9 cellular contexts compared by ENCODE assay signal in genomic region chr3:69326821-69327433, GRCh38. TPM values are rescaled to one million over a fixed set of nuclear protein-coding genes. Genes with fewer than 3 reads are reported as not detected.
DNase-seq lines count a peak whose midpoint lies in the region; ATAC-seq lines count a peak whose summit lies in the region.
"Had no signal": no experiment of that assay in that cellular context is flagged by ENCODE, and none has a peak within 500 bp of the region (broad histone marks: within the 10 kb centered on the region; RNA-seq: fewer than 3 reads in every experiment).

No MANE protein-coding gene starts in this region.

- H3K4me3 Mint-ChIP-seq in activated CD8-positive, alpha-beta memory T cell treated with anti-CD3 and anti-CD28 coated beads, Interleukin-2, amount 10 ng/mL, durations not matched to agents 7 days and 5 days = peak overlapping the region; percentile 53
- H3K4me3 Mint-ChIP-seq in activated T-cell treated with anti-CD3 and anti-CD28 coated beads, Interleukin-2, amount 50 U/mL, for 24 hours = peak overlapping the region; percentile 62

- H3K4me3 ChIP-seq in skeletal muscle satellite cell (ENCODE audit: low read length) = peak overlapping the region; percentile 34
- H3K4me3 ChIP-seq: A549 had no signal

- no peaks in the 10 kb centered on the region for H3K27me3 Mint-ChIP-seq in activated CD8-positive, alpha-beta memory T cell treated with anti-CD3 and anti-CD28 coated beads, Interleukin-2, amount 10 ng/mL, durations not matched to agents 7 days and 5 days
- no peaks in the 10 kb centered on the region for H3K27me3 Mint-ChIP-seq in activated T-cell treated with anti-CD3 and anti-CD28 coated beads, Interleukin-2, amount 50 U/mL, for 24 hours

- peak; percentile 69 for DNase-seq in activated CD8-positive, alpha-beta memory T cell treated with anti-CD3 and anti-CD28 coated beads, Interleukin-2, amount 10 ng/mL, durations not matched to agents 7 days and 5 days
- DNase-seq in activated CD8-positive, alpha-beta memory T cell treated with anti-CD3 and anti-CD28 coated beads for 24 hours = no peak
- DNase-seq in activated T-cell treated with anti-CD3 and anti-CD28 coated beads, Interleukin-2, amount 50 U/mL, for 24 hours = peak; percentile 55
- no peak for DNase-seq in NCI-H2196 treated with DMSO at 0.1 percent for 48 hours (lab: John Stamatoyannopoulos, UW; ENCODE audit: unreplicated experiment)
- DNase-seq in HT-29 (ENCODE audit: low spot score) = no peak
- no peak for DNase-seq in ACHN

- in situ Hi-C loops in ACHN (cut with HindIII; ENCODE audit: low pct_ligation_motif_present, low pct_unique_long_range_greater_than_20kb, low sequenced_read_pairs) = no loop called here

- no peaks in the 10 kb centered on the region for H3K36me3 ChIP-seq in skeletal muscle satellite cell (ENCODE audit: insufficient read depth, low read length)

- peak overlapping the region; percentile 81 for H3K27ac Mint-ChIP-seq in activated CD8-positive, alpha-beta memory T cell treated with anti-CD3 and anti-CD28 coated beads, Interleukin-2, amount 10 ng/mL, durations not matched to agents 7 days and 5 days
- peak overlapping the region; percentile 90 for H3K27ac Mint-ChIP-seq in activated T-cell treated with anti-CD3 and anti-CD28 coated beads, Interleukin-2, amount 50 U/mL, for 24 hours

- no peaks in the 10 kb centered on the region for H3K36me3 Mint-ChIP-seq in activated CD8-positive, alpha-beta memory T cell treated with anti-CD3 and anti-CD28 coated beads, Interleukin-2, amount 10 ng/mL, durations not matched to agents 7 days and 5 days
- no peaks in the 10 kb centered on the region for H3K36me3 Mint-ChIP-seq in activated T-cell treated with anti-CD3 and anti-CD28 coated beads, Interleukin-2, amount 50 U/mL, for 24 hours (ENCODE audit: low read depth)

- ATAC-seq in activated CD8-positive, alpha-beta memory T cell treated with anti-CD3 and anti-CD28 coated beads, Interleukin-2, amount 10 ng/mL, durations not matched to agents 7 days and 5 days = peak; percentile 88
- peak; percentile 85 for ATAC-seq in HG03108 (IDR thresholded peaks at IDR 0.05; ENCODE audit: unreplicated experiment)
- ATAC-seq: A549 had no signal

- H3K4me1 Mint-ChIP-seq in activated CD8-positive, alpha-beta memory T cell treated with anti-CD3 and anti-CD28 coated beads, Interleukin-2, amount 10 ng/mL, durations not matched to agents 7 days and 5 days = peaks cover 28% of the 10 kb centered on the region
- H3K4me1 Mint-ChIP-seq in activated T-cell treated with anti-CD3 and anti-CD28 coated beads, Interleukin-2, amount 50 U/mL, for 24 hours (ENCODE audit: low read depth) = peaks cover 45% of the 10 kb centered on the region

- H3K27me3 ChIP-seq in skeletal muscle satellite cell (ENCODE audit: control insufficient read depth, insufficient read depth, low read length) = no peaks in the 10 kb centered on the region

- peak overlapping the region; percentile 42 for H3K9ac ChIP-seq in skeletal muscle satellite cell (ENCODE audit: low read depth, low read length)

- H3K4me1 ChIP-seq in skeletal muscle satellite cell (ENCODE audit: control insufficient read depth, insufficient read depth, low read length) = peaks cover 11% of the 10 kb centered on the region
- H3K4me1 ChIP-seq: A549 had no signal

- H3K4me2 ChIP-seq in skeletal muscle satellite cell (ENCODE audit: low read length) = peak overlapping the region; percentile 67
- H3K4me2 ChIP-seq: A549 had no signal

- no peaks in the 10 kb centered on the region for H3K9me3 ChIP-seq in skeletal muscle satellite cell (replicated peaks; ENCODE audit: low read length)
- H3K9me3 ChIP-seq: A549 had no signal

- CTCF ChIA-PET in activated CD8-positive, alpha-beta memory T cell treated with anti-CD3 and anti-CD28 coated beads, Interleukin-2, amount 10 ng/mL, durations not matched to agents 7 days and 5 days (lab: Charles Lee) = interaction anchor here (0.6 to 2.1 kb wide), 10 partner anchors 9 to 243 kb away, joined by 3 to 9 read pairs (median 4); no protein-coding TSS in a partner anchor

- H3K9me3 Mint-ChIP-seq in activated CD8-positive, alpha-beta memory T cell treated with anti-CD3 and anti-CD28 coated beads, Interleukin-2, amount 10 ng/mL, durations not matched to agents 7 days and 5 days (ENCODE audit: low read depth) = no peaks in the 10 kb centered on the region
- peaks cover 3% of the 10 kb centered on the region for H3K9me3 Mint-ChIP-seq in activated T-cell treated with anti-CD3 and anti-CD28 coated beads, Interleukin-2, amount 50 U/mL, for 24 hours

RNA-seq across cellular contexts. Expression of gene FRMD4B, which starts 59.0 kb away (rescaled TPM):
- 10 to 100 TPM; 55.8 to 68.2 TPM for total RNA-seq in activated CD8-positive, alpha-beta memory T cell treated with anti-CD3 and anti-CD28 coated beads, Interleukin-2, amount 10 ng/mL, durations not matched to agents 7 days and 5 days
- 1.1 and 1.8 TPM in 2 replicates for total RNA-seq in skeletal muscle satellite cell (2012; rRNA removed)
- total RNA-seq in HT-29 (2014; rRNA removed; shearing (Covaris generic)) = 19.6 and 21.2 TPM in 2 replicates

Comparison
In these comparisons a context has a peak if more than half of its experiments do, and no peak if none do; other contexts are left out.
1. DNase-seq: peak in activated CD8-positive, alpha-beta memory T cell treated with anti-CD3 and anti-CD28 coated beads, Interleukin-2, amount 10 ng/mL, durations not matched to agents 7 days and 5 days (single experiment) and activated T-cell treated with anti-CD3 and anti-CD28 coated beads, Interleukin-2, amount 50 U/mL, for 24 hours (single experiment); none in activated CD8-positive, alpha-beta memory T cell treated with anti-CD3 and anti-CD28 coated beads for 24 hours (single experiment), NCI-H2196 treated with DMSO at 0.1 percent for 48 hours (single experiment), HT-29 (single experiment) and ACHN (single experiment).